ENCODE assay signal across 8 cellular contexts in genomic region chr12:57089259-57090245, GRCh38. TPM values are rescaled to one million over a fixed set of nuclear protein-coding genes. Genes with fewer than 3 reads are reported as not detected.
A peak's percentile ranks its signal among the peaks of the same experiment; 100 is the strongest.
DNase-seq lines count a peak whose midpoint lies in the region; ATAC-seq, FAIRE-seq and TF ChIP-seq lines count a peak whose summit lies in the region.

No MANE protein-coding gene starts in this region.

- no peaks in the 10 kb centered on the region for H3K27me3 ChIP-seq in KMS-11 (ENCODE audit: insufficient read depth, low read depth)
- H3K27me3 ChIP-seq in dorsolateral prefrontal cortex = no peaks in the 10 kb centered on the region
- H3K27me3 ChIP-seq in HepG2 (ENCODE audit: control insufficient read depth in 1 of 2, insufficient read depth in 2 of 2, low read length in 2 of 2) = no peaks in the 10 kb centered on the region; a peak in 1 of 5 replicates

- under 1% methylated on average over 40 of the region's 47 CpGs for WGBS in HepG2 (ENCODE audit: low lambda C conversion rate)

- no peaks in the 10 kb centered on the region for H3K36me3 ChIP-seq in KMS-11 (ENCODE audit: insufficient read depth)
- H3K36me3 ChIP-seq in HepG2 (replicated peaks in 1 of 2; ENCODE audit: control insufficient read depth in 1 of 2, insufficient read depth in 2 of 2, low read length in 2 of 2) = peaks cover 9 to 29% of the 10 kb centered on the region in 2 experiments; a peak in 4 of 5 replicates

- TF ChIP-seq EP300 in HepG2 (IDR thresholded peaks at IDR 0.05; ENCODE audit: low read depth in 2 of 2, low read length in 2 of 2) (no peak), HepG2 (CRISPR knock-in tag; IDR thresholded peaks at IDR 0.05; ENCODE audit: borderline replicate concordance) (no peak)

- no peak for FAIRE-seq in HepG2 (lab: Jason Lieb, UNC)

- no peaks in the 10 kb centered on the region for H3K9me3 ChIP-seq in HepG2 (ENCODE audit: low read length)

- BruUV-seq in HepG2 (replicated peaks; lab: Mats Ljungman, UMichigan) = no TSS peak

- peaks cover 55% of the 10 kb centered on the region for H3K4me1 Mint-ChIP-seq in CD14-positive monocyte

- H3K27ac Mint-ChIP-seq in CD14-positive monocyte = peak overlapping the region; percentile 74 to 92 (median 82)

- POLR2A ChIA-PET in HepG2 (lab: Yijun Ruan, JAX) = interaction anchor here (0.9 to 5.0 kb wide), 10 partner anchors 10 to 431 kb away, joined by 3 to 184 read pairs (median 6); partner anchors contain the start of genes DDIT3, LRP1, NEMP1 and SHMT2

- CTCF ChIA-PET in HepG2 (lab: Yijun Ruan, JAX; ENCODE audit: low intra/inter-chr PET ratio, low total read pairs) = interaction anchor here (1.6 kb wide), 1 partner anchor 20 kb away, joined by 3 read pairs; no protein-coding TSS in a partner anchor

- in situ Hi-C loops in HepG2 (cut with HindIII; ENCODE audit: extremely low pct_ligation_motif_present, low pct_unique_long_range_greater_than_20kb) = no loop called here

- H3K4me3 ChIP-seq in KMS-11 (IDR thresholded peaks at IDR 0.05; ENCODE audit: insufficient read depth, low read depth, low read length) (no peak overlapping the region), dorsolateral prefrontal cortex (peak overlapping the region; percentile 48 to 90 (median 79)), HepG2 (replicated peaks in 1 of 3; ENCODE audit: insufficient read depth in 1 of 3, low read depth in 2 of 3, low read length in 3 of 3) (peak overlapping the region; percentile 83 to 93 (median 84))

- H3K27ac ChIP-seq in KMS-11 = no peak overlapping the region
- H3K27ac ChIP-seq in dorsolateral prefrontal cortex = peak overlapping the region; percentile 69 to 99 (median 97)
- H3K27ac ChIP-seq in HepG2 (ENCODE audit: extremely low read length, insufficient read depth, low read length) = peak overlapping the region; percentile 83

- H3K9me3 Mint-ChIP-seq in CD14-positive monocyte = peaks cover 0 to 2% (median 0%) of the 10 kb centered on the region in 7 donors

- peaks cover 18% of the 10 kb centered on the region for H3K4me1 ChIP-seq in KMS-11 (ENCODE audit: low read depth, poor library complexity, severe bottlenecking)
- peaks cover 28% of the 10 kb centered on the region for H3K4me1 ChIP-seq in HepG2 (ENCODE audit: insufficient read depth, low read length)

- DNase-seq in CD14-positive monocyte (ENCODE audit: low spot score) = no peak
- DNase-seq in activated CD4-positive, alpha-beta T cell treated with anti-CD3 and anti-CD28 coated beads for 1 hour = peak; percentile 45
- peak in 4 of 10 donors; percentile 47 to 68 (median 56) for DNase-seq in dorsolateral prefrontal cortex
- no peak for DNase-seq in HepG2 (ENCODE audit: low spot score)
- DNase-seq in stimulated activated CD8-positive, alpha-beta memory T cell treated with anti-CD3 and anti-CD28 coated beads, Interleukin-12 subunit alpha, Interleukin-12 subunit beta, amount 100 ng/mL, for 1 hour (ENCODE audit: low read depth) = peak; percentile 51

- peaks cover 0 to 12% (median 10%) of the 10 kb centered on the region in 3 donors for H3K27me3 Mint-ChIP-seq in CD14-positive monocyte (ENCODE audit: low read depth in 3 of 3)

- 0 out of 2 replicates have a peak, but pooled peaks have one; percentile 28 for TF ChIP-seq RAD21 in HepG2 (CRISPR knock-in tag; IDR thresholded peaks at IDR 0.05)

- H3K79me2 ChIP-seq in KMS-11 (ENCODE audit: insufficient read depth, low read depth) (no peaks in the 10 kb centered on the region), HepG2 (ENCODE audit: insufficient read depth, low read length) (peaks cover 15% of the 10 kb centered on the region)

- peak overlapping the region; percentile 73 for H2AFZ ChIP-seq in KMS-11 (ENCODE audit: low read depth)
- H2AFZ ChIP-seq in HepG2 (ENCODE audit: low read length) = no peak overlapping the region

- H3K9ac ChIP-seq in KMS-11 (peak overlapping the region; percentile 26; the same call in 1 of the 2 replicates), HepG2 (ENCODE audit: insufficient read depth, low read depth, low read length) (peak overlapping the region; percentile 82)

- TF ChIP-seq POLR2A in HepG2 (IDR thresholded peaks at IDR 0.05; ENCODE audit: insufficient read depth in 1 of 2, low read depth in 2 of 2, low read length in 2 of 2) = no peak; a peak in 2 of 4 replicates

- H4K20me1 ChIP-seq in KMS-11 (ENCODE audit: insufficient read depth) = no peaks in the 10 kb centered on the region
- 0 out of 2 replicates have a peak, but pooled peaks cover 6% of the 10 kb centered on the region for H4K20me1 ChIP-seq in HepG2 (ENCODE audit: insufficient read depth, low read length)

- H3K4me2 ChIP-seq in KMS-11 = peak overlapping the region; percentile 62
- H3K4me2 ChIP-seq in HepG2 (ENCODE audit: low read depth, low read length) = peak overlapping the region; percentile 81

- peak; percentile 6 for ATAC-seq in HepG2
- no peak for ATAC-seq in HG03280 (IDR thresholded peaks at IDR 0.05; ENCODE audit: unreplicated experiment)
- no peak for ATAC-seq in GM18519 (IDR thresholded peaks at IDR 0.05; ENCODE audit: low FRiP score, unreplicated experiment)

- H3K4me3 Mint-ChIP-seq in CD14-positive monocyte = peak overlapping the region; percentile 90 to 93

- TF ChIP-seq CTCF in CD14-positive monocyte (IDR thresholded peaks at IDR 0.05) = no peak
- TF ChIP-seq CTCF in KMS-11 (conservative IDR thresholded peaks at IDR 0.05; ENCODE audit: low read depth, low read length) = no peak
- TF ChIP-seq CTCF in dorsolateral prefrontal cortex (IDR thresholded peaks at IDR 0.05 in 54 of 56, conservative IDR thresholded peaks at IDR 0.05 in 2 of 56; ENCODE audit: low read depth in 1 of 56, partially characterized antibody in 56 of 56) = no peak
- TF ChIP-seq CTCF in HepG2 (CRISPR knock-in tag; IDR thresholded peaks at IDR 0.05) = peak; percentile 6; the same call in 1 of the 2 replicates

- H3K36me3 Mint-ChIP-seq in CD14-positive monocyte = peaks cover 19 to 20% of the 10 kb centered on the region in 2 donors

- intact Hi-C loops in CD14-positive monocyte (cut with micrococcal nuclease) = no loop called here
- intact Hi-C loops in dorsolateral prefrontal cortex (cut with DNase I) = no loop called here
- intact Hi-C loops in HepG2 (cut with micrococcal nuclease; ENCODE audit: unreplicated experiment) = loop anchor here (2.0 kb wide), 1 partner anchor 21 kb away; the partner anchor contains the start of gene STAT6

RNA-seq across cellular contexts. Expression of gene NAB2, which starts 0.6 kb away (rescaled TPM):
- 1 to 10 TPM in 1 of 2 donors, under 1 TPM in 1; 1.00 to 2.7 TPM for polyA plus RNA-seq in CD14-positive monocyte
- total RNA-seq in dorsolateral prefrontal cortex = 10 to 100 TPM; 15.3 to 64.0 (median 32.6) TPM
- 11.0 and 11.7 TPM in 2 replicates for total RNA-seq in HepG2 (2016; rRNA removed; fragmentation: Illumina TruSeq; extraction: Trizol)
- total RNA-seq in HepG2 (2016; cell fraction: cytosol; rRNA removed; fragmentation: Illumina TruSeq; extraction: Trizol; ENCODE audit: low read depth) = 3.0 and 3.6 TPM in 2 replicates
- total RNA-seq in HepG2 (2016; cell fraction: insoluble cytoplasmic fraction; rRNA removed; fragmentation: Illumina TruSeq; extraction: Trizol) = 11.0 and 11.7 TPM in 2 replicates
- total RNA-seq in HepG2 (2016; cell fraction: membrane; rRNA removed; fragmentation: Illumina TruSeq; extraction: Trizol) = 6.6 and 6.9 TPM in 2 replicates
- total RNA-seq in HepG2 (2016; cell fraction: nucleus; rRNA removed; fragmentation: Illumina TruSeq; extraction: Trizol) = 5.9 and 6.3 TPM in 2 replicates
- 12.9 and 17.5 TPM in 2 replicates for polyA plus RNA-seq in HepG2 (2011; rRNA removed)
- polyA plus RNA-seq in HepG2 (2011; cell fraction: cytosol; rRNA removed) = 11.8 and 13.8 TPM in 2 replicates
- polyA plus RNA-seq in HepG2 (2011; cell fraction: nucleus; rRNA removed) = 15.3 and 15.9 TPM in 2 replicates
- polyA plus RNA-seq in HepG2 (2012) = 8.1 and 11.0 TPM in 2 replicates
- 1.9 and 2.1 TPM in 2 replicates for polyA plus RNA-seq in HepG2 (2016; cell fraction: cytosol; fragmentation: Illumina TruSeq; extraction: Trizol; ENCODE audit: low read depth)
- 11.1 and 11.2 TPM in 2 replicates for polyA plus RNA-seq in HepG2 (2016; cell fraction: insoluble cytoplasmic fraction; fragmentation: Illumina TruSeq; extraction: Trizol; ENCODE audit: low read depth)
- polyA plus RNA-seq in HepG2 (2016; cell fraction: membrane; fragmentation: Illumina TruSeq; extraction: Trizol; ENCODE audit: low read depth) = 4.3 and 4.7 TPM in 2 replicates
- 14.2 and 14.8 TPM in 2 replicates for polyA plus RNA-seq in HepG2 (2016; cell fraction: nucleus; fragmentation: Illumina TruSeq; extraction: Trizol; ENCODE audit: insufficient read depth, low read depth)
- polyA minus RNA-seq in HepG2 (2011; rRNA and poly(A)+ RNA removed; ENCODE audit: low replicate concordance) = 19.1 and 23.7 TPM in 2 replicates
- 9.8 and 9.9 TPM in 2 replicates for polyA minus RNA-seq in HepG2 (2011; cell fraction: cytosol; rRNA and poly(A)+ RNA removed)
- 5.2 and 7.7 TPM in 2 replicates for polyA minus RNA-seq in HepG2 (2011; cell fraction: nucleus; rRNA and poly(A)+ RNA removed)

RNA-seq across cellular contexts. Expression of gene NEMP1, which starts 11.0 kb away (rescaled TPM):
- 1 to 10 TPM; 1.9 to 2.2 TPM for polyA plus RNA-seq in CD14-positive monocyte
- 10 to 100 TPM in 52 of 120 experiments, 1 to 10 TPM in 68; 5.4 to 18.4 (median 9.6) TPM for total RNA-seq in dorsolateral prefrontal cortex
- 8.3 and 12.9 TPM in 2 replicates for total RNA-seq in HepG2 (2016; rRNA removed; fragmentation: Illumina TruSeq; extraction: Trizol)
- total RNA-seq in HepG2 (2016; cell fraction: cytosol; rRNA removed; fragmentation: Illumina TruSeq; extraction: Trizol; ENCODE audit: low read depth) = 1.1 and 1.5 TPM in 2 replicates
- 8.4 and 12.6 TPM in 2 replicates for total RNA-seq in HepG2 (2016; cell fraction: insoluble cytoplasmic fraction; rRNA removed; fragmentation: Illumina TruSeq; extraction: Trizol)
- 3.9 and 4.4 TPM in 2 replicates for total RNA-seq in HepG2 (2016; cell fraction: membrane; rRNA removed; fragmentation: Illumina TruSeq; extraction: Trizol)
- total RNA-seq in HepG2 (2016; cell fraction: nucleus; rRNA removed; fragmentation: Illumina TruSeq; extraction: Trizol) = 18.4 and 20.1 TPM in 2 replicates
- polyA plus RNA-seq in HepG2 (2011; rRNA removed) = 7.4 and 11.4 TPM in 2 replicates
- 4.1 and 4.8 TPM in 2 replicates for polyA plus RNA-seq in HepG2 (2011; cell fraction: cytosol; rRNA removed)
- polyA plus RNA-seq in HepG2 (2011; cell fraction: nucleus; rRNA removed) = 14.3 and 15.1 TPM in 2 replicates
- 4.5 and 6.4 TPM in 2 replicates for polyA plus RNA-seq in HepG2 (2012)
- 0.51 and 0.62 TPM in 2 replicates for polyA plus RNA-seq in HepG2 (2016; cell fraction: cytosol; fragmentation: Illumina TruSeq; extraction: Trizol; ENCODE audit: low read depth)
- 5.7 and 6.0 TPM in 2 replicates for polyA plus RNA-seq in HepG2 (2016; cell fraction: insoluble cytoplasmic fraction; fragmentation: Illumina TruSeq; extraction: Trizol; ENCODE audit: low read depth)
- 1.6 and 1.9 TPM in 2 replicates for polyA plus RNA-seq in HepG2 (2016; cell fraction: membrane; fragmentation: Illumina TruSeq; extraction: Trizol; ENCODE audit: low read depth)
- polyA plus RNA-seq in HepG2 (2016; cell fraction: nucleus; fragmentation: Illumina TruSeq; extraction: Trizol; ENCODE audit: insufficient read depth, low read depth) = 24.7 and 25.8 TPM in 2 replicates
- polyA minus RNA-seq in HepG2 (2011; rRNA and poly(A)+ RNA removed; ENCODE audit: low replicate concordance) = 11.6 and 44.1 TPM in 2 replicates
- polyA minus RNA-seq in HepG2 (2011; cell fraction: cytosol; rRNA and poly(A)+ RNA removed) = 3.4 and 5.6 TPM in 2 replicates
- 11.1 and 11.2 TPM in 2 replicates for polyA minus RNA-seq in HepG2 (2011; cell fraction: nucleus; rRNA and poly(A)+ RNA removed)

RNA-seq across cellular contexts. Expression of gene STAT6, which starts 21.6 kb away (rescaled TPM):
- polyA plus RNA-seq in CD14-positive monocyte (100 to 1,000 TPM; 132 to 154 TPM), HepG2 (2011; rRNA removed) (62.2 and 68.7 TPM in 2 replicates)
- total RNA-seq in dorsolateral prefrontal cortex (10 to 100 TPM; 30.1 to 85.6 (median 49.8) TPM), HepG2 (2016; rRNA removed; fragmentation: Illumina TruSeq; extraction: Trizol) (19.4 and 28.0 TPM in 2 replicates)
- 6.8 and 8.2 TPM in 2 replicates for total RNA-seq in HepG2 (2016; cell fraction: cytosol; rRNA removed; fragmentation: Illumina TruSeq; extraction: Trizol; ENCODE audit: low read depth)
- 16.5 and 28.8 TPM in 2 replicates for total RNA-seq in HepG2 (2016; cell fraction: insoluble cytoplasmic fraction; rRNA removed; fragmentation: Illumina TruSeq; extraction: Trizol)
- total RNA-seq in HepG2 (2016; cell fraction: membrane; rRNA removed; fragmentation: Illumina TruSeq; extraction: Trizol) = 12.1 and 12.8 TPM in 2 replicates
- 25.5 and 33.3 TPM in 2 replicates for total RNA-seq in HepG2 (2016; cell fraction: nucleus; rRNA removed; fragmentation: Illumina TruSeq; extraction: Trizol)
- 28.2 and 38.4 TPM in 2 replicates for polyA plus RNA-seq in HepG2 (2011; cell fraction: cytosol; rRNA removed)
- 203 and 258 TPM in 2 replicates for polyA plus RNA-seq in HepG2 (2011; cell fraction: nucleus; rRNA removed)
- 33.9 and 37.3 TPM in 2 replicates for polyA plus RNA-seq in HepG2 (2012)
- polyA plus RNA-seq in HepG2 (2016; cell fraction: cytosol; fragmentation: Illumina TruSeq; extraction: Trizol; ENCODE audit: low read depth) = 3.4 and 3.9 TPM in 2 replicates
- 16.5 and 19.0 TPM in 2 replicates for polyA plus RNA-seq in HepG2 (2016; cell fraction: insoluble cytoplasmic fraction; fragmentation: Illumina TruSeq; extraction: Trizol; ENCODE audit: low read depth)
- 8.0 and 8.1 TPM in 2 replicates for polyA plus RNA-seq in HepG2 (2016; cell fraction: membrane; fragmentation: Illumina TruSeq; extraction: Trizol; ENCODE audit: low read depth)
- 87.2 and 88.4 TPM in 2 replicates for polyA plus RNA-seq in HepG2 (2016; cell fraction: nucleus; fragmentation: Illumina TruSeq; extraction: Trizol; ENCODE audit: insufficient read depth, low read depth)
- polyA minus RNA-seq in HepG2 (2011; rRNA and poly(A)+ RNA removed; ENCODE audit: low replicate concordance) = 65.8 and 169 TPM in 2 replicates
- polyA minus RNA-seq in HepG2 (2011; cell fraction: cytosol; rRNA and poly(A)+ RNA removed) = 16.4 and 22.5 TPM in 2 replicates
- polyA minus RNA-seq in HepG2 (2011; cell fraction: nucleus; rRNA and poly(A)+ RNA removed) = 34.6 and 43.3 TPM in 2 replicates

RNA-seq across cellular contexts. Expression of gene LRP1, which starts 38.7 kb away (rescaled TPM):
- polyA plus RNA-seq in CD14-positive monocyte (10 to 100 TPM in 1 of 2 donors, 1 to 10 TPM in 1; 5.5 to 10.5 TPM), HepG2 (2011; rRNA removed) (30.8 and 33.6 TPM in 2 replicates)
- total RNA-seq in dorsolateral prefrontal cortex (100 to 1,000 TPM; 152 to 428 (median 234) TPM), HepG2 (2016; rRNA removed; fragmentation: Illumina TruSeq; extraction: Trizol) (14.7 and 16.5 TPM in 2 replicates)
- 7.0 and 7.1 TPM in 2 replicates for total RNA-seq in HepG2 (2016; cell fraction: cytosol; rRNA removed; fragmentation: Illumina TruSeq; extraction: Trizol; ENCODE audit: low read depth)
- total RNA-seq in HepG2 (2016; cell fraction: insoluble cytoplasmic fraction; rRNA removed; fragmentation: Illumina TruSeq; extraction: Trizol) = 12.6 and 13.0 TPM in 2 replicates
- 9.7 and 10.2 TPM in 2 replicates for total RNA-seq in HepG2 (2016; cell fraction: membrane; rRNA removed; fragmentation: Illumina TruSeq; extraction: Trizol)
- 47.7 and 58.7 TPM in 2 replicates for total RNA-seq in HepG2 (2016; cell fraction: nucleus; rRNA removed; fragmentation: Illumina TruSeq; extraction: Trizol)
- 30.4 and 39.0 TPM in 2 replicates for polyA plus RNA-seq in HepG2 (2011; cell fraction: cytosol; rRNA removed)
- 188 and 243 TPM in 2 replicates for polyA plus RNA-seq in HepG2 (2011; cell fraction: nucleus; rRNA removed)
- 92.4 and 98.3 TPM in 2 replicates for polyA plus RNA-seq in HepG2 (2012)
- polyA plus RNA-seq in HepG2 (2016; cell fraction: cytosol; fragmentation: Illumina TruSeq; extraction: Trizol; ENCODE audit: low read depth) = 2.5 TPM in 2 replicates
- 11.6 and 18.1 TPM in 2 replicates for polyA plus RNA-seq in HepG2 (2016; cell fraction: insoluble cytoplasmic fraction; fragmentation: Illumina TruSeq; extraction: Trizol; ENCODE audit: low read depth)
- polyA plus RNA-seq in HepG2 (2016; cell fraction: membrane; fragmentation: Illumina TruSeq; extraction: Trizol; ENCODE audit: low read depth) = 4.9 TPM in 2 replicates
- 95.2 and 99.3 TPM in 2 replicates for polyA plus RNA-seq in HepG2 (2016; cell fraction: nucleus; fragmentation: Illumina TruSeq; extraction: Trizol; ENCODE audit: insufficient read depth, low read depth)
- 6.6 and 218 TPM in 2 replicates for polyA minus RNA-seq in HepG2 (2011; rRNA and poly(A)+ RNA removed; ENCODE audit: low replicate concordance)
- polyA minus RNA-seq in HepG2 (2011; cell fraction: cytosol; rRNA and poly(A)+ RNA removed) = 92.2 and 104 TPM in 2 replicates
- polyA minus RNA-seq in HepG2 (2011; cell fraction: nucleus; rRNA and poly(A)+ RNA removed) = 85.0 and 102 TPM in 2 replicates

RNA-seq across cellular contexts. Expression of gene MYO1A, which starts 39.6 kb away (rescaled TPM):
- polyA plus RNA-seq in CD14-positive monocyte (1 to 10 TPM in 1 of 2 donors, under 1 TPM in 1; 0.22 to 1.3 TPM), HepG2 (2011; rRNA removed) (6.0 and 10.6 TPM in 2 replicates)
- total RNA-seq in dorsolateral prefrontal cortex (1 to 10 TPM in 42 of 120 experiments, under 1 TPM in 65, not detected in 13; 0.13 to 3.6 (median 0.84) TPM), HepG2 (2016; rRNA removed; fragmentation: Illumina TruSeq; extraction: Trizol) (5.3 TPM in 2 replicates)
- total RNA-seq in HepG2 (2016; cell fraction: cytosol; rRNA removed; fragmentation: Illumina TruSeq; extraction: Trizol; ENCODE audit: low read depth) = 0.61 and 0.62 TPM in 2 replicates
- 2.6 and 4.1 TPM in 2 replicates for total RNA-seq in HepG2 (2016; cell fraction: insoluble cytoplasmic fraction; rRNA removed; fragmentation: Illumina TruSeq; extraction: Trizol)
- total RNA-seq in HepG2 (2016; cell fraction: membrane; rRNA removed; fragmentation: Illumina TruSeq; extraction: Trizol) = 0.69 and 0.71 TPM in 2 replicates
- 2.9 and 4.9 TPM in 2 replicates for total RNA-seq in HepG2 (2016; cell fraction: nucleus; rRNA removed; fragmentation: Illumina TruSeq; extraction: Trizol)
- 2.8 and 3.1 TPM in 2 replicates for polyA plus RNA-seq in HepG2 (2011; cell fraction: cytosol; rRNA removed)
- 26.7 and 34.0 TPM in 2 replicates for polyA plus RNA-seq in HepG2 (2011; cell fraction: nucleus; rRNA removed)
- 6.9 and 13.6 TPM in 2 replicates for polyA plus RNA-seq in HepG2 (2012)
- 0.20 and 0.40 TPM in 2 replicates for polyA plus RNA-seq in HepG2 (2016; cell fraction: cytosol; fragmentation: Illumina TruSeq; extraction: Trizol; ENCODE audit: low read depth)
- 2.6 TPM in 2 replicates for polyA plus RNA-seq in HepG2 (2016; cell fraction: insoluble cytoplasmic fraction; fragmentation: Illumina TruSeq; extraction: Trizol; ENCODE audit: low read depth)
- polyA plus RNA-seq in HepG2 (2016; cell fraction: membrane; fragmentation: Illumina TruSeq; extraction: Trizol; ENCODE audit: low read depth) = 0.34 and 1.5 TPM in 2 replicates
- 7.9 and 10.3 TPM in 2 replicates for polyA plus RNA-seq in HepG2 (2016; cell fraction: nucleus; fragmentation: Illumina TruSeq; extraction: Trizol; ENCODE audit: insufficient read depth, low read depth)
- polyA minus RNA-seq in HepG2 (2011; rRNA and poly(A)+ RNA removed; ENCODE audit: low replicate concordance) = 0.28 and 14.9 TPM in 2 replicates
- 2.3 and 3.9 TPM in 2 replicates for polyA minus RNA-seq in HepG2 (2011; cell fraction: cytosol; rRNA and poly(A)+ RNA removed)
- 11.2 and 13.8 TPM in 2 replicates for polyA minus RNA-seq in HepG2 (2011; cell fraction: nucleus; rRNA and poly(A)+ RNA removed)

Comparison
In these comparisons a context has a peak if more than half of its experiments do, and no peak if none do; other contexts are left out.
1. DNase-seq: peak in activated CD4-positive, alpha-beta T cell treated with anti-CD3 and anti-CD28 coated beads for 1 hour (single experiment) and stimulated activated CD8-positive, alpha-beta memory T cell treated with anti-CD3 and anti-CD28 coated beads, Interleukin-12 subunit alpha, Interleukin-12 subunit beta, amount 100 ng/mL, for 1 hour (single experiment); none in CD14-positive monocyte (single experiment) and HepG2 (single experiment).